In the genomic region with DNA sequence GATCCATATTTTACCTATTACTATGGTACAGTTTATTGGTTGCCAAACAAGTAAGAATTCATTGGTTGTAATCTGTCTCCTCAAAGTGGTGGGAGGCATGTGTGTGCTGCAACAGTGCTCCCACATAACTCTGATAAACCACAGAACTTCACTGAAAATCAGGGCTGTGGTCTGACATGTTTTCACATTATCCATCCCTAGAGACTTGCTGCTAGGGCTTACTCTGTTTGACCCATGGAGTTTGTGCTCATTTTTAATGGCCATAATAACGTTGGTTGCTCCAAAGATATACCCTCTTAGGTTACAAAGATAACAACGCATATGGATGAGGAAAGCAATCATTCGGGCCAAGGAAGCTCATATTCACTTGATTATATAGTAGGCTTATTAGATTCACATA, we compare ENCODE assay signal across 23 cellular contexts. TPM values are rescaled to one million over a fixed set of nuclear protein-coding genes. Genes with fewer than 3 reads are reported as not detected.
DNase-seq lines count a peak whose midpoint lies in the region; FAIRE-seq and TF ChIP-seq lines count a peak whose summit lies in the region.
"Had no signal": no experiment of that assay in that cellular context is flagged by ENCODE, and none has a peak within 500 bp of the region (broad histone marks: within the 10 kb centered on the region; RNA-seq: fewer than 3 reads in every experiment).

No MANE protein-coding gene starts in this region.

- no peak overlapping the region for H3K9ac ChIP-seq in endodermal cell (ENCODE audit: extremely low read depth, low read length, poor library complexity, severe bottlenecking)
- H3K9ac ChIP-seq: GM23248 had no signal

- DNase-seq in GM12891 (ENCODE audit: insufficient read length, low spot score) (no peak), LHCN-M2 (ENCODE audit: low read depth) (peak; percentile 25), fibroblast of peridontal ligament (ENCODE audit: extremely low read depth) (peak; percentile 55), endodermal cell (no peak), sigmoid colon (no peak), SW480 (ENCODE audit: low spot score) (no peak), adrenal gland (no peak)
- DNase-seq: DMS53, GF-D8, GM23248, KG1, MV-4-11, NCI-H1417, NCI-H1694 treated with DMSO at 0.1 percent for 48 hours, NCI-H446, NCI-H526, OCI-M1 had no signal

- H3K4me1 Mint-ChIP-seq in endodermal cell = no peaks in the 10 kb centered on the region

- TF ChIP-seq POLR2A in GM12891 (IDR thresholded peaks at IDR 0.05; ENCODE audit: low read depth, low read length) = no peak
- no peak for TF ChIP-seq POLR2A in sigmoid colon (IDR thresholded peaks at IDR 0.05)
- no peak for TF ChIP-seq POLR2A in adrenal gland (IDR thresholded peaks at IDR 0.05)

- FAIRE-seq in GM12891 (lab: Jason Lieb, UNC) = peak; percentile 84
- FAIRE-seq: A549, D721Med, HTR-8/SVneo, RCC 7860 had no signal

- H3K27ac ChIP-seq in endodermal cell (ENCODE audit: low read depth, low read length) (no peak overlapping the region), sigmoid colon (no peak overlapping the region), adrenal gland (no peak overlapping the region)
- H3K27ac ChIP-seq: A549, GM23248, SJSA1 had no signal

- H3K36me3 ChIP-seq in endodermal cell (ENCODE audit: control insufficient read depth, insufficient read depth, low read length) = peaks cover 44% of the 10 kb centered on the region
- H3K36me3 ChIP-seq in sigmoid colon = peaks cover 0 to 8% (median 6%) of the 10 kb centered on the region in 4 donors
- H3K36me3 ChIP-seq in adrenal gland (replicated peaks in 1 of 2) = peaks cover 0 to 6% of the 10 kb centered on the region in 2 donors
- H3K36me3 ChIP-seq: HAP-1, SJSA1 had no signal

- no peaks in the 10 kb centered on the region for H3K27me3 ChIP-seq in endodermal cell (ENCODE audit: control insufficient read depth, insufficient read depth, low read length, poor library complexity, severe bottlenecking)
- H3K27me3 ChIP-seq in sigmoid colon = no peaks in the 10 kb centered on the region
- H3K27me3 ChIP-seq in adrenal gland = no peaks in the 10 kb centered on the region
- H3K27me3 ChIP-seq: SJSA1 had no signal

- H3K4me1 ChIP-seq in endodermal cell (ENCODE audit: control insufficient read depth, insufficient read depth, low read length) (no peaks in the 10 kb centered on the region), sigmoid colon (peaks cover 0 to 33% (median 15%) of the 10 kb centered on the region in 4 donors), adrenal gland (replicated peaks in 1 of 2) (peaks cover 8 to 10% of the 10 kb centered on the region in 2 donors)
- H3K4me1 ChIP-seq: A549, HAP-1, SJSA1 had no signal

- H3K4me3 Mint-ChIP-seq in endodermal cell = no peak overlapping the region

- H3K9me3 ChIP-seq in endodermal cell (ENCODE audit: control insufficient read depth, low read length) = no peaks in the 10 kb centered on the region
- H3K9me3 ChIP-seq in sigmoid colon = no peaks in the 10 kb centered on the region
- no peaks in the 10 kb centered on the region for H3K9me3 ChIP-seq in adrenal gland (replicated peaks in 1 of 3)
- H3K9me3 ChIP-seq: A549, HAP-1, SJSA1 had no signal

- H3K4me3 ChIP-seq in endodermal cell (ENCODE audit: low read length) = no peak overlapping the region
- no peak overlapping the region for H3K4me3 ChIP-seq in sigmoid colon
- H3K4me3 ChIP-seq in adrenal gland = no peak overlapping the region
- H3K4me3 ChIP-seq: A549, GM23248, HAP-1, SJSA1 had no signal

- no peak for TF ChIP-seq CTCF in endodermal cell (conservative IDR thresholded peaks at IDR 0.05)
- no peak for TF ChIP-seq CTCF in sigmoid colon (IDR thresholded peaks at IDR 0.05)
- no peak for TF ChIP-seq CTCF in adrenal gland (IDR thresholded peaks at IDR 0.05)

- H3K27ac Mint-ChIP-seq in endodermal cell = no peak overlapping the region

- no peaks in the 10 kb centered on the region for H3K9me3 Mint-ChIP-seq in endodermal cell

- 89% methylated on average over 3 of the region's 3 CpGs; no CpG with 5 or more reads in 1 of the 2 experiments for WGBS in endodermal cell (ENCODE audit: insufficient coverage in 1 of 2, insufficient read length in 1 of 2), 2 experiments
- WGBS in sigmoid colon, 2 donors = 87 to 89% methylated on average over 3 of the region's 3 CpGs
- WGBS in adrenal gland, 4 donors = 83 to 86% (median 84%) methylated on average over 3 of the region's 3 CpGs

- H3K36me3 Mint-ChIP-seq in endodermal cell (ENCODE audit: low read depth) = peaks cover 48% of the 10 kb centered on the region

- no peaks in the 10 kb centered on the region for H3K27me3 Mint-ChIP-seq in endodermal cell (ENCODE audit: insufficient read depth)

- no peak for TF ChIP-seq EP300 in sigmoid colon (IDR thresholded peaks at IDR 0.05)

- intact Hi-C loops in sigmoid colon (cut with DNase I) = no loop called here
- intact Hi-C loops in adrenal gland (cut with DNase I) = no loop called here

TF ChIP-seq in GM12891, 5 proteins besides CTCF, POLR2A, EP300 and RAD21:
- TF ChIP-seq SPI1 (IDR thresholded peaks at IDR 0.05; ENCODE audit: low read depth, low read length) = no peak
- TF ChIP-seq PAX5 (IDR thresholded peaks at IDR 0.05; ENCODE audit: insufficient read depth, low read length, severe bottlenecking) = no peak
- TF ChIP-seq POLR2AphosphoS5 (IDR thresholded peaks at IDR 0.05; ENCODE audit: low read depth, low read length) = no peak

RNA-seq across cellular contexts. Expression of a gene that starts 37.0 kb away (rescaled TPM):
- polyA plus RNA-seq in GM12891 (2012; ENCODE audit: low read depth, missing spikeins) = 3.8 TPM
- 0.34 and 0.38 TPM in 2 replicates for total RNA-seq in LHCN-M2 (2014; rRNA removed)
- polyA plus RNA-seq in LHCN-M2 (2012) = 0.28 TPM
- total RNA-seq in endodermal cell = 1 to 10 TPM; 1.6 to 1.7 TPM
- 1.5 TPM for polyA plus RNA-seq in endodermal cell (2013, experiment 1 of 2)
- polyA plus RNA-seq in endodermal cell (2013, experiment 2 of 2) = 1.4 TPM
- total RNA-seq in sigmoid colon = 10 to 100 TPM in 3 of 4 donors, 1 to 10 TPM in 1; 8.8 to 14.7 (median 12.2) TPM
- 1 to 10 TPM; 1.4 to 2.4 (median 2.3) TPM for polyA plus RNA-seq in sigmoid colon
- total RNA-seq in adrenal gland = 10 to 100 TPM in 2 of 8 donors, 1 to 10 TPM in 6; 1.8 to 13.7 (median 6.3) TPM
- polyA plus RNA-seq in adrenal gland = 1 to 10 TPM; 1.7 to 2.6 (median 2.1) TPM

Comparison
In these comparisons a context has a peak if more than half of its experiments do, and no peak if none do; other contexts are left out.
1. DNase-seq: peak in LHCN-M2 (single experiment) and fibroblast of peridontal ligament (single experiment); none in GM12891 (single experiment), endodermal cell (single experiment), sigmoid colon (single experiment), SW480 (single experiment) and adrenal gland (0 of 7).